In the genomic region with DNA sequence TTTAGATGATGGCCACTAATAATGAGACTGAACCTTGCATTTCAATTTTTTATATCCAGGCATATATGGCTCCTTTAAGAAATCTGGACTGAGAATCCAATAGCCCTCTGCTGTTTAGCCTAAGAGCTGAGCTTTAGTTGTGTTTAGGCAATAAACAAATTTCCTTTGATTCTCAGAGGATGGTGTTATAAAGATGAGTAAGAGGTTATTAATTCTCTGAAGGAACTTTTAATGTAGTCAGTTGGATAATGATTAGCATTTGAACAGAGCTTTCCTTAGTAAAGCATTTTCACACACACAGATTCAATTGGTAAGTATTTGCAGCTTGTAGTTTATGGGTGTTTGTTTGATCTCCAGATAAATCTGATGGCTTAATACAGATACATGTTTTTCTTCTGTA, we compare ENCODE assay signal across 20 cellular contexts.
A peak's percentile ranks its signal among the peaks of the same experiment; 100 is the strongest.
DNase-seq lines count a peak whose midpoint lies in the region; ATAC-seq and TF ChIP-seq lines count a peak whose summit lies in the region.
"Had no signal": no experiment of that assay in that cellular context is flagged by ENCODE, and none has a peak within 500 bp of the region (broad histone marks: within the 10 kb centered on the region; RNA-seq: fewer than 3 reads in every experiment).

No MANE protein-coding gene starts in this region.

- no peak overlapping the region for H2BK15ac ChIP-seq in mesenchymal stem cell (ENCODE audit: low read depth, poor library complexity, severe bottlenecking)

- no peak overlapping the region for H4K8ac ChIP-seq in mesenchymal stem cell (ENCODE audit: low read length)

- H3K4me3 ChIP-seq in ACC112 (ENCODE audit: low read depth, low read length) (peak overlapping the region; percentile 6; the same call in 1 of the 2 replicates), choroid plexus epithelial cell (ENCODE audit: low read depth, low read length) (no peak overlapping the region), mesenchymal stem cell (ENCODE audit: insufficient read depth in 1 of 2, low read depth in 1 of 2, low read length in 2 of 2) (no peak overlapping the region)
- H3K4me3 ChIP-seq: BLaER1 treated with 17β-estradiol and CSF1 and Interleukin-3, amounts not matched to agents 10 nM and 100 nM; transverse colon had no signal

- H3K36me3 ChIP-seq in ACC112 (ENCODE audit: insufficient read depth, low read length) (no peaks in the 10 kb centered on the region; the same call in 1 of the 2 replicates), mesenchymal stem cell (ENCODE audit: control insufficient read depth in 1 of 2, insufficient read depth in 2 of 2, low read depth in 1 of 2, low read length in 2 of 2) (peaks cover 0 to 4% of the 10 kb centered on the region in 2 experiments)
- H3K36me3 ChIP-seq: BLaER1 treated with 17β-estradiol and CSF1 and Interleukin-3, amounts not matched to agents 10 nM and 100 nM; transverse colon had no signal

- no peak overlapping the region for H3K4me2 ChIP-seq in mesenchymal stem cell (ENCODE audit: low read length, poor library complexity, severe bottlenecking)
- H3K4me2 ChIP-seq: BLaER1 treated with 17β-estradiol and CSF1 and Interleukin-3, amounts not matched to agents 10 nM and 100 nM had no signal

- peak overlapping the region; percentile 90 for H2AFZ ChIP-seq in ACC112 (ENCODE audit: low read length, unreplicated experiment)
- H2AFZ ChIP-seq in mesenchymal stem cell (ENCODE audit: low read depth, low read length): no peak overlapping the region

- H3K14ac ChIP-seq in mesenchymal stem cell (ENCODE audit: low read length in 2 of 2): no peak overlapping the region

- peaks cover 16% of the 10 kb centered on the region for H3K79me1 ChIP-seq in mesenchymal stem cell (replicated peaks; ENCODE audit: low read length, poor library complexity, severe bottlenecking)

- peaks cover 12% of the 10 kb centered on the region for H3K79me2 ChIP-seq in ACC112 (ENCODE audit: control insufficient read depth, insufficient read depth, low read length, unreplicated experiment)

- H3K4me1 ChIP-seq in ACC112 (ENCODE audit: control insufficient read depth, insufficient read depth, low read length, unreplicated experiment) (peaks cover 57% of the 10 kb centered on the region), mesenchymal stem cell (ENCODE audit: control insufficient read depth, insufficient read depth, low read depth, low read length) (peaks cover 1% of the 10 kb centered on the region)
- H3K4me1 ChIP-seq: transverse colon had no signal

- peak overlapping the region; percentile 34 for H3K9ac ChIP-seq in mesenchymal stem cell (ENCODE audit: low read length)
- H3K9ac ChIP-seq: BLaER1 treated with 17β-estradiol and CSF1 and Interleukin-3, amounts not matched to agents 10 nM and 100 nM had no signal

- H2AK5ac ChIP-seq in mesenchymal stem cell (ENCODE audit: low read length, severe bottlenecking): no peak overlapping the region

- H3K4ac ChIP-seq in mesenchymal stem cell (ENCODE audit: low read depth in 1 of 2, low read length in 2 of 2): no peak overlapping the region

- H2BK120ac ChIP-seq in mesenchymal stem cell (ENCODE audit: low read depth, low read length): no peak overlapping the region

- peak overlapping the region; percentile 84 for H3K27ac ChIP-seq in ACC112 (ENCODE audit: low read depth, low read length)
- H3K27ac ChIP-seq in mesenchymal stem cell (ENCODE audit: low read length, poor library complexity, severe bottlenecking): peak overlapping the region; percentile 97
- H3K27ac ChIP-seq: BLaER1 treated with 17β-estradiol and CSF1 and Interleukin-3, amounts not matched to agents 10 nM and 100 nM; transverse colon had no signal

- H3K18ac ChIP-seq in mesenchymal stem cell (ENCODE audit: low read depth in 1 of 2, low read length in 2 of 2): no peak overlapping the region

- no peak overlapping the region for H2BK12ac ChIP-seq in mesenchymal stem cell (ENCODE audit: low read length in 2 of 2)

- peak; percentile 46 for DNase-seq in M059J (ENCODE audit: low read depth)
- DNase-seq in choroid plexus epithelial cell (ENCODE audit: low read depth): peak; percentile 26
- DNase-seq in mesenchymal stem cell: peak; percentile 40
- no peak for DNase-seq in activated effector memory CD4-positive, alpha-beta T cell treated with anti-CD3 and anti-CD28 coated beads, Interleukin-2, amount 50 U/mL, for 16 hours
- no peak for DNase-seq in activated CD4-positive, alpha-beta T cell treated with anti-CD3 and anti-CD28 coated beads for 48 hours
- no peak for DNase-seq in nucleus accumbens (lab: John Stamatoyannopoulos, UW)
- DNase-seq: 8988T; activated T-cell treated with anti-CD3 and anti-CD28 coated beads, Interleukin-2, amount 50 U/mL, for 72 hours; dermis blood vessel endothelial cell; GDM1; glutamatergic neuron; NCI-H1694; NCI-H82; PC-3; stimulated activated naive CD8-positive, alpha-beta T cell treated with anti-CD3 and anti-CD28 coated beads, Interleukin-15, Interleukin-2, amounts not matched to agents 100 U/mL and 50 U/mL, for 24 hours; transverse colon had no signal

- H3K27me3 ChIP-seq in ACC112 (ENCODE audit: insufficient read depth, low read length): no peaks in the 10 kb centered on the region
- no peaks in the 10 kb centered on the region for H3K27me3 ChIP-seq in mesenchymal stem cell (ENCODE audit: control insufficient read depth in 1 of 2, insufficient read depth in 1 of 2, low read length in 2 of 2)
- H3K27me3 ChIP-seq: BLaER1 treated with 17β-estradiol and CSF1 and Interleukin-3, amounts not matched to agents 10 nM and 100 nM; transverse colon had no signal

- no peaks in the 10 kb centered on the region for H3K9me3 ChIP-seq in mesenchymal stem cell (ENCODE audit: control insufficient read depth, low read length)
- H3K9me3 ChIP-seq: transverse colon had no signal

- H2BK5ac ChIP-seq in mesenchymal stem cell (ENCODE audit: low read depth, low read length, poor library complexity, severe bottlenecking): no peak overlapping the region

- H4K91ac ChIP-seq in mesenchymal stem cell (ENCODE audit: low read length): no peak overlapping the region

- TF ChIP-seq CTCF in choroid plexus epithelial cell (conservative IDR thresholded peaks at IDR 0.05; ENCODE audit: low read depth, low read length): no peak

- no peak for ATAC-seq in GM18867 (IDR thresholded peaks at IDR 0.05; ENCODE audit: unreplicated experiment)
- ATAC-seq: activated CD4-positive, CD25-positive, alpha-beta regulatory T cell treated with anti-CD3 and anti-CD28 coated beads, Interleukin-2, amount 50 U/mL, for 24 hours; activated T-cell treated with anti-CD3 and anti-CD28 coated beads, Interleukin-2, amount 50 U/mL, for 72 hours; stimulated activated naive CD8-positive, alpha-beta T cell treated with anti-CD3 and anti-CD28 coated beads, Interleukin-15, Interleukin-2, amounts not matched to agents 100 U/mL and 50 U/mL, for 24 hours had no signal

- no peak overlapping the region for H3K23ac ChIP-seq in mesenchymal stem cell (ENCODE audit: low read length in 2 of 2)

Comparison
In these comparisons a context has a peak if more than half of its experiments do, and no peak if none do; other contexts are left out.
1. DNase-seq: peak in M059J (single experiment), choroid plexus epithelial cell (single experiment) and mesenchymal stem cell (single experiment); none in activated effector memory CD4-positive, alpha-beta T cell treated with anti-CD3 and anti-CD28 coated beads, Interleukin-2, amount 50 U/mL, for 16 hours (single experiment), activated CD4-positive, alpha-beta T cell treated with anti-CD3 and anti-CD28 coated beads for 48 hours (single experiment) and nucleus accumbens (0 of 56).